ENCODE assay signal across 1 cellular context in genomic region chr20:30916404-30916803, GRCh38.
DNase-seq lines count a peak whose midpoint lies in the region; ATAC-seq, FAIRE-seq and TF ChIP-seq lines count a peak whose summit lies in the region.
"Not testable (repeated sequence)": the region's sequence is repeated elsewhere in the genome, so short reads cannot be mapped to it uniquely, and the experiment has no call there.

No MANE protein-coding gene starts in this region.

- not testable (repeated sequence) for FAIRE-seq in HepG2 (lab: Jason Lieb, UNC)

- H3K4me2 ChIP-seq in HepG2 (ENCODE audit: low read depth, low read length): not testable (repeated sequence)

- not testable (repeated sequence) for H3K4me3 ChIP-seq in HepG2 (replicated peaks in 1 of 3; ENCODE audit: insufficient read depth in 1 of 3, low read depth in 2 of 3, low read length in 3 of 3)

- ATAC-seq in HepG2: not testable (repeated sequence)

- H3K9me3 ChIP-seq in HepG2 (ENCODE audit: low read length): peaks cover 18% of the 10 kb centered on the region; the same call in 1 of the 2 replicates

- TF ChIP-seq RAD21 in HepG2 (CRISPR knock-in tag; IDR thresholded peaks at IDR 0.05): not testable (repeated sequence)

- not testable (repeated sequence) for TF ChIP-seq POLR2A in HepG2 (IDR thresholded peaks at IDR 0.05; ENCODE audit: insufficient read depth in 1 of 2, low read depth in 2 of 2, low read length in 2 of 2)

- not testable (repeated sequence) for H2AFZ ChIP-seq in HepG2 (ENCODE audit: low read length)

- not testable (repeated sequence) for H4K20me1 ChIP-seq in HepG2 (ENCODE audit: insufficient read depth, low read length)

- 10% methylated on average over 5 of the region's 5 CpGs for WGBS in HepG2 (ENCODE audit: low lambda C conversion rate)

- not testable (repeated sequence) for H3K4me1 ChIP-seq in HepG2 (ENCODE audit: insufficient read depth, low read length)

- TF ChIP-seq EP300 in HepG2 (IDR thresholded peaks at IDR 0.05; ENCODE audit: low read depth in 2 of 2, low read length in 2 of 2); HepG2 (CRISPR knock-in tag; IDR thresholded peaks at IDR 0.05; ENCODE audit: borderline replicate concordance): not testable (repeated sequence)

- in situ Hi-C loops in HepG2 (cut with HindIII; ENCODE audit: extremely low pct_ligation_motif_present, low pct_unique_long_range_greater_than_20kb): not testable (repeated sequence)

- H3K27me3 ChIP-seq in HepG2 (ENCODE audit: control insufficient read depth in 1 of 2, insufficient read depth in 2 of 2, low read length in 2 of 2): not testable (repeated sequence)

- POLR2A ChIA-PET in HepG2 (lab: Yijun Ruan, JAX): not testable (repeated sequence)

- CTCF ChIA-PET in HepG2 (lab: Yijun Ruan, JAX; ENCODE audit: low intra/inter-chr PET ratio, low total read pairs): not testable (repeated sequence)

- intact Hi-C loops in HepG2 (cut with micrococcal nuclease; ENCODE audit: unreplicated experiment): not testable (repeated sequence)

- H3K27ac ChIP-seq in HepG2 (ENCODE audit: extremely low read length, insufficient read depth, low read length): not testable (repeated sequence)

- BruUV-seq in HepG2 (replicated peaks; lab: Mats Ljungman, UMichigan): not testable (repeated sequence)

- not testable (repeated sequence) for TF ChIP-seq CTCF in HepG2 (CRISPR knock-in tag; IDR thresholded peaks at IDR 0.05)

- not testable (repeated sequence) for DNase-seq in HepG2 (ENCODE audit: low spot score)

- H3K9ac ChIP-seq in HepG2 (ENCODE audit: insufficient read depth, low read depth, low read length): not testable (repeated sequence)

- not testable (repeated sequence) for H3K36me3 ChIP-seq in HepG2 (replicated peaks in 1 of 2; ENCODE audit: control insufficient read depth in 1 of 2, insufficient read depth in 2 of 2, low read length in 2 of 2)

- not testable (repeated sequence) for H3K79me2 ChIP-seq in HepG2 (ENCODE audit: insufficient read depth, low read length)

TF ChIP-seq in HepG2, 621 proteins besides CTCF, POLR2A, EP300 and RAD21:
- TF ChIP-seq ATF7 (IDR thresholded peaks at IDR 0.05) (peak; percentile 93), CREB1 (IDR thresholded peaks at IDR 0.05) (peak; percentile 88)
- not testable (repeated sequence) for TF ChIP-seq ATF7, CREB1 (CRISPR knock-in tag; IDR thresholded peaks at IDR 0.05)
TF ChIP-seq in HepG2: peak in this region for 2; not testable (repeated sequence) for 619.
